8 cellular contexts compared by ENCODE assay signal in genomic region chr12:120669055-120669828, GRCh38.
DNase-seq lines count a peak whose midpoint lies in the region; ATAC-seq and TF ChIP-seq lines count a peak whose summit lies in the region.

No MANE protein-coding gene starts in this region.

- DNase-seq in iPS-NIHi7 (ENCODE audit: extremely low spot score) (peak; percentile 43), middle frontal gyrus (ENCODE audit: extremely low spot score, low spot score) (no peak), NCI-H2107 treated with DMSO at 0.1 percent for 48 hours (lab: John Stamatoyannopoulos, UW; ENCODE audit: unreplicated experiment) (no peak), NCI-H187 (lab: John Stamatoyannopoulos, UW) (no peak)
- DNase-seq in activated T-cell treated with anti-CD3 and anti-CD28 coated beads, Interleukin-2, amount 50 U/mL, for 48 hours = no peak

- peak; percentile 63 for ATAC-seq in GM18498 (IDR thresholded peaks at IDR 0.05; ENCODE audit: unreplicated experiment)
- ATAC-seq in HG02623 (IDR thresholded peaks at IDR 0.05; ENCODE audit: unreplicated experiment) = peak; percentile 44

- TF ChIP-seq POLR2A in Raji (IDR thresholded peaks at IDR 0.05; ENCODE audit: insufficient read depth, low read depth, low read length) = peak; percentile 31; the same call in 1 of the 2 replicates
